2 cellular contexts compared by ENCODE assay signal in genomic region chr2:64140665-64141064, GRCh38.
TF ChIP-seq lines count a peak whose summit lies in the region.

No MANE protein-coding gene starts in this region.

TF ChIP-seq in SK-N-SH, 30 proteins besides CTCF, POLR2A, EP300 and RAD21 (continued from another document):
- TF ChIP-seq REST (IDR thresholded peaks at IDR 0.05; ENCODE audit: low read depth, low read length) (no peak), EZH2phosphoT487 (IDR thresholded peaks at IDR 0.05; ENCODE audit: borderline replicate concordance, low read depth) (no peak), NFIC (IDR thresholded peaks at IDR 0.05; ENCODE audit: borderline replicate concordance) (no peak), GABPA (IDR thresholded peaks at IDR 0.05; ENCODE audit: low read depth) (no peak), FOXM1 (IDR thresholded peaks at IDR 0.05; ENCODE audit: low read depth) (no peak), SIN3A (IDR thresholded peaks at IDR 0.05; ENCODE audit: borderline replicate concordance, low read depth, low read length) (no peak), RXRA (IDR thresholded peaks at IDR 0.05; ENCODE audit: borderline replicate concordance, low read depth) (no peak), TEAD4 (IDR thresholded peaks at IDR 0.05; ENCODE audit: borderline replicate concordance, insufficient read depth) (no peak), NRF1 (IDR thresholded peaks at IDR 0.05; ENCODE audit: low read depth, low read length) (no peak), MXI1 (IDR thresholded peaks at IDR 0.05; ENCODE audit: low read depth, low read length) (no peak), IRF3 (IDR thresholded peaks at IDR 0.05; ENCODE audit: low read depth, low read length) (no peak)

TF ChIP-seq in SK-N-SH treated with all-trans-retinoic acid at 6 μM for 48 hours, 23 proteins besides CTCF, POLR2A, EP300 and RAD21 (continued from another document):
- TF ChIP-seq PATZ1 (CRISPR knock-in tag; IDR thresholded peaks at IDR 0.05; ENCODE audit: borderline replicate concordance) = no peak
- no peak for TF ChIP-seq ZNF70 (CRISPR knock-in tag; IDR thresholded peaks at IDR 0.05)
- TF ChIP-seq GLIS3 (CRISPR knock-in tag; IDR thresholded peaks at IDR 0.05) = no peak
- no peak for TF ChIP-seq ESRRG (CRISPR knock-in tag; IDR thresholded peaks at IDR 0.05)
- no peak for TF ChIP-seq ZFP3 (CRISPR knock-in tag; IDR thresholded peaks at IDR 0.05)
- TF ChIP-seq TSHZ2 (CRISPR knock-in tag; IDR thresholded peaks at IDR 0.05) = no peak
- no peak for TF ChIP-seq ZC3H10 (CRISPR knock-in tag; IDR thresholded peaks at IDR 0.05)
- no peak for TF ChIP-seq ZNF565 (CRISPR knock-in tag; conservative IDR thresholded peaks at IDR 0.05; ENCODE audit: low read depth)
